In the genomic region with DNA sequence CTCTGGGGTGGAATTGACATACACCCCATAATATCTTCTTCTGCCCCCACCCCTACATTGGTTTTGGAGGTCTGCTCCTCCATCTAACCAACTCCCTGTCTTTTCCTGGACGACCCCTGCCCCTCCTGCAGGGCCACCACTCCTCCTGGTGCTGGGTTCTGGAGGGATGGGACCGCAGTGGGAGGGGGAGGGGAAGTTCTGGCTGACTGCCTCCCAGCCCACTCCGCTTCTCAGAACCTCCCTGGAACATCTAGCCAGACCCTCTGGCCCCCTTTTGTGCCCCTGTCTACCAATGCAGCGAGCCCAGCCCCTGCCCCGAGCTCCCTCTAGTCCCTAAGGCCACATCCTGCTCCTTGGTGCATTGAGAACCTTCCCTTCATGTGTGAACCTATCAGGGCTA, we compare ENCODE assay signal across 12 cellular contexts. TPM values are rescaled to one million over a fixed set of nuclear protein-coding genes. Genes with fewer than 3 reads are reported as not detected.
DNase-seq lines count a peak whose midpoint lies in the region; ATAC-seq, FAIRE-seq and TF ChIP-seq lines count a peak whose summit lies in the region.
"Had no signal": no experiment of that assay in that cellular context is flagged by ENCODE, and none has a peak within 500 bp of the region (broad histone marks: within the 10 kb centered on the region; RNA-seq: fewer than 3 reads in every experiment).

No MANE protein-coding gene starts in this region.

- no peak overlapping the region for H3K4ac ChIP-seq in H9 (ENCODE audit: low read depth, low read length)

- no peak overlapping the region for H2BK12ac ChIP-seq in H9 (ENCODE audit: insufficient read length, low read depth, low read length)

- H3T11ph ChIP-seq in H9 (ENCODE audit: low read length) = no peak overlapping the region

- H2BK120ac ChIP-seq in H9 (ENCODE audit: low read depth, low read length, poor library complexity, severe bottlenecking) = no peak overlapping the region

- H3K27me3 ChIP-seq in H9 (ENCODE audit: insufficient read depth, low read length) (peaks cover 8% of the 10 kb centered on the region; the same call in 1 of the 2 replicates), pancreas (no peaks in the 10 kb centered on the region)

- peak overlapping the region; percentile 78 for H3K4me3 ChIP-seq in fibroblast of villous mesenchyme (ENCODE audit: low read depth, low read length)
- H3K4me3 ChIP-seq in pancreas = peak overlapping the region; percentile 63 to 82 (median 70)
- H3K4me3 ChIP-seq: tibial artery had no signal

- no peak overlapping the region for H3K18ac ChIP-seq in H9 (ENCODE audit: insufficient read length, low read depth, low read length)

- H3K79me2 ChIP-seq in H9 (ENCODE audit: insufficient read depth, low read length) = no peaks in the 10 kb centered on the region

- no peak overlapping the region for H4K8ac ChIP-seq in H9 (replicated peaks; ENCODE audit: insufficient read length, low read depth, low read length)

- peaks cover 0 to 3% of the 10 kb centered on the region in 2 experiments; a peak in 1 of 5 replicates for H3K9me3 Mint-ChIP-seq in H9
- no peaks in the 10 kb centered on the region for H3K9me3 Mint-ChIP-seq in activated CD8-positive, alpha-beta T cell treated with anti-CD3 and anti-CD28 coated beads for 36 hours

- POLR2A ChIA-PET in activated CD8-positive, alpha-beta T cell treated with anti-CD3 and anti-CD28 coated beads for 36 hours (lab: Charles Lee) = interaction anchor here (1.3 kb wide), 1 partner anchor 22 kb away, joined by 3 read pairs; no protein-coding TSS in a partner anchor

- H3K27ac ChIP-seq in H9 (ENCODE audit: insufficient read length, low read depth, low read length) (no peak overlapping the region), pancreas (peak overlapping the region; percentile 92 to 97 (median 96))
- H3K27ac ChIP-seq: tibial artery had no signal

- H3K4me2 ChIP-seq in H9 (ENCODE audit: insufficient read depth, insufficient read length, low read length) = no peak overlapping the region

- no peaks in the 10 kb centered on the region for H3K79me1 ChIP-seq in H9 (ENCODE audit: insufficient read depth, low read depth, low read length, poor library complexity, severe bottlenecking)

- no peak overlapping the region for H4K5ac ChIP-seq in H9 (ENCODE audit: insufficient read length, low read depth, low read length)

- peaks cover 5% of the 10 kb centered on the region for H3K23me2 ChIP-seq in H9 (ENCODE audit: insufficient read length, low read depth, low read length, poor library complexity, severe bottlenecking)

- no peak for FAIRE-seq in pancreas (lab: Jason Lieb, UNC)
- FAIRE-seq: D721Med had no signal

- peaks cover 38% of the 10 kb centered on the region for H3K27me3 Mint-ChIP-seq in H9 (ENCODE audit: low read depth)
- peaks cover 30% of the 10 kb centered on the region for H3K27me3 Mint-ChIP-seq in activated CD8-positive, alpha-beta T cell treated with anti-CD3 and anti-CD28 coated beads for 36 hours

- no peaks in the 10 kb centered on the region for H3K36me3 Mint-ChIP-seq in H9 (ENCODE audit: insufficient read depth in 1 of 3, low read depth in 3 of 3)
- no peaks in the 10 kb centered on the region for H3K36me3 Mint-ChIP-seq in activated CD8-positive, alpha-beta T cell treated with anti-CD3 and anti-CD28 coated beads for 36 hours (ENCODE audit: low read depth)

- CTCF ChIA-PET in activated CD8-positive, alpha-beta T cell treated with anti-CD3 and anti-CD28 coated beads for 36 hours (lab: Charles Lee) = interaction anchor here (0.6 to 1.3 kb wide), 7 partner anchors 8 to 87 kb away, joined by 3 to 4 read pairs (median 3); no protein-coding TSS in a partner anchor

- no peak overlapping the region for H2BK20ac ChIP-seq in H9 (ENCODE audit: low read depth, low read length, poor library complexity, severe bottlenecking)

- peaks cover 53 to 66% of the 10 kb centered on the region in 2 experiments for H3K4me1 Mint-ChIP-seq in H9
- peaks cover 21% of the 10 kb centered on the region for H3K4me1 Mint-ChIP-seq in activated CD8-positive, alpha-beta T cell treated with anti-CD3 and anti-CD28 coated beads for 36 hours (ENCODE audit: low read depth)

- H3K4me3 Mint-ChIP-seq in H9 = peak overlapping the region; percentile 69 to 86
- H3K4me3 Mint-ChIP-seq in activated CD8-positive, alpha-beta T cell treated with anti-CD3 and anti-CD28 coated beads for 36 hours = peak overlapping the region; percentile 52

- no peaks in the 10 kb centered on the region for H3K36me3 ChIP-seq in pancreas
- H3K36me3 ChIP-seq: tibial artery had no signal

- no peaks in the 10 kb centered on the region for H4K20me1 ChIP-seq in H9 (ENCODE audit: control insufficient read depth, insufficient read depth, insufficient read length)

- peaks cover 6% of the 10 kb centered on the region; the same call in 1 of the 2 replicates for H3K4me1 ChIP-seq in H9 (ENCODE audit: insufficient read depth, low read length)
- peaks cover 31 to 45% (median 38%) of the 10 kb centered on the region in 3 donors for H3K4me1 ChIP-seq in pancreas

- no peak overlapping the region for H3K23ac ChIP-seq in H9 (ENCODE audit: insufficient read length, low read depth, low read length)

- no peak overlapping the region for H3K27ac Mint-ChIP-seq in H9
- H3K27ac Mint-ChIP-seq in activated CD8-positive, alpha-beta T cell treated with anti-CD3 and anti-CD28 coated beads for 36 hours = no peak overlapping the region

- no peak overlapping the region for H3K14ac ChIP-seq in H9 (ENCODE audit: insufficient read depth, low read length)

- TF ChIP-seq CTCF in H9 (conservative IDR thresholded peaks at IDR 0.05) (no peak), fibroblast of villous mesenchyme (IDR thresholded peaks at IDR 0.05; ENCODE audit: insufficient read depth, low read depth, low read length) (no peak), pancreas (IDR thresholded peaks at IDR 0.05) (no peak)
- no peak for TF ChIP-seq CTCF in activated CD8-positive, alpha-beta T cell treated with anti-CD3 and anti-CD28 coated beads for 36 hours (IDR thresholded peaks at IDR 0.05)

- H3K56ac ChIP-seq in H9 (ENCODE audit: insufficient read length, low read depth, low read length) = no peak overlapping the region

- H2BK5ac ChIP-seq in H9 (ENCODE audit: insufficient read length, low read length) = no peak overlapping the region

- H3K9me3 ChIP-seq in H9 (ENCODE audit: control insufficient read depth, low read depth, low read length) (no peaks in the 10 kb centered on the region), pancreas (no peaks in the 10 kb centered on the region)
- H3K9me3 ChIP-seq: tibial artery had no signal

- no peak overlapping the region for H2AFZ ChIP-seq in H9 (ENCODE audit: low read length)

- DNase-seq in H9 (no peak), fibroblast of villous mesenchyme (ENCODE audit: low read depth) (no peak), pancreas (no peak), SIG-M5 treated with dmso at 0.1 percent for 504 hours (lab: John Stamatoyannopoulos, UW; ENCODE audit: unreplicated experiment) (no peak), cerebellar nuclear complex (lab: John Stamatoyannopoulos, UW) (no peak)
- DNase-seq in activated CD8-positive, alpha-beta T cell treated with anti-CD3 and anti-CD28 coated beads for 36 hours = no peak
- DNase-seq in stimulated activated CD4-positive, alpha-beta T cell treated with anti-CD3 and anti-CD28 coated beads, Interleukin-15, amount 100 ng/mL, for 24 hours = no peak
- DNase-seq: PC-3, T1000, tibial artery had no signal

- ATAC-seq in activated CD8-positive, alpha-beta T cell treated with anti-CD3 and anti-CD28 coated beads for 36 hours = no peak
- ATAC-seq in pancreas (no peak), GM19397 (IDR thresholded peaks at IDR 0.05; ENCODE audit: unreplicated experiment) (no peak)
- ATAC-seq: PC-3 had no signal

- H4K91ac ChIP-seq in H9 (ENCODE audit: insufficient read length, low read depth, low read length) = no peak overlapping the region

- WGBS in H9 (ENCODE audit: extremely low coverage, insufficient read length, low lambda C conversion rate) = no CpG with 5 or more reads among the region's 5 CpGs
- 44 to 54% methylated on average over 5 of the region's 5 CpGs for WGBS in pancreas, 2 donors

- intact Hi-C loops in activated CD8-positive, alpha-beta T cell treated with anti-CD3 and anti-CD28 coated beads for 36 hours (cut with micrococcal nuclease) = no loop called here
- intact Hi-C loops in pancreas (cut with DNase I) = no loop called here

- no peak overlapping the region for H2BK15ac ChIP-seq in H9 (ENCODE audit: low read depth, low read length)

- H3K9ac ChIP-seq in H9 (ENCODE audit: extremely low read depth, insufficient read length, low read length) = no peak overlapping the region

- H2AK5ac ChIP-seq in H9 (ENCODE audit: insufficient read length, low read length) = no peak overlapping the region

RNA-seq across cellular contexts. Expression of a gene that starts 1.2 kb away (rescaled TPM):
- total RNA-seq in H9 (2021) (12.9 and 13.9 TPM in 2 replicates), fibroblast of villous mesenchyme (2.6 and 9.7 TPM in 2 replicates), pancreas (10 to 100 TPM; 19.1 to 43.9 (median 27.2) TPM)
- 1 to 10 TPM in 1 of 2 experiments, under 1 TPM in 1; 0.97 to 1.6 TPM for total RNA-seq in activated CD8-positive, alpha-beta T cell treated with anti-CD3 and anti-CD28 coated beads for 36 hours
- 10 to 100 TPM; 56.3 to 69.3 TPM for polyA plus RNA-seq in pancreas

RNA-seq across cellular contexts. Expression of a gene that starts 38.7 kb away (rescaled TPM):
- total RNA-seq in H9 (2021) (199 and 201 TPM in 2 replicates), fibroblast of villous mesenchyme (40.6 and 76.4 TPM in 2 replicates), pancreas (100 to 1,000 TPM in 2 of 6 donors, 10 to 100 TPM in 4; 69.8 to 108 (median 94.4) TPM)
- 100 to 1,000 TPM; 162 to 170 TPM for total RNA-seq in activated CD8-positive, alpha-beta T cell treated with anti-CD3 and anti-CD28 coated beads for 36 hours
- polyA plus RNA-seq in pancreas = 100 to 1,000 TPM in 1 of 2 donors, 10 to 100 TPM in 1; 87.4 to 171 TPM

RNA-seq across cellular contexts. Expression of a gene that starts 39.0 kb away (rescaled TPM):
- total RNA-seq in H9 (2021) = 114 and 115 TPM in 2 replicates
- total RNA-seq in activated CD8-positive, alpha-beta T cell treated with anti-CD3 and anti-CD28 coated beads for 36 hours = 100 to 1,000 TPM; 109 to 114 TPM
- 23.8 and 27.6 TPM in 2 replicates for total RNA-seq in fibroblast of villous mesenchyme
- 1 to 10 TPM; 2.3 to 7.3 (median 5.2) TPM for total RNA-seq in pancreas
- 1 to 10 TPM; 2.5 to 4.8 TPM for polyA plus RNA-seq in pancreas
